In genomic region chr19:30326076-30326710, GRCh38 we compare ENCODE assay signal across 19 cellular contexts. TPM values are rescaled to one million over a fixed set of nuclear protein-coding genes. Genes with fewer than 3 reads are reported as not detected.
DNase-seq lines count a peak whose midpoint lies in the region; ATAC-seq and TF ChIP-seq lines count a peak whose summit lies in the region.
"Had no signal": no experiment of that assay in that cellular context is flagged by ENCODE, and none has a peak within 500 bp of the region (broad histone marks: within the 10 kb centered on the region; RNA-seq: fewer than 3 reads in every experiment).

No MANE protein-coding gene starts in this region.

- DNase-seq in Right ventricle myocardium inferior (ENCODE audit: missing footprints) (peak; percentile 70), right atrium auricular region (ENCODE audit: low spot score) (no peak), left ventricle myocardium inferior (peak; percentile 70), sciatic nerve (ENCODE audit: low spot score) (no peak), SW480 (ENCODE audit: low spot score) (no peak), germinal center (ENCODE audit: low spot score) (no peak)
- no peak for DNase-seq in activated effector memory CD4-positive, alpha-beta T cell treated with Interleukin-2 at 50 U/mL for 16 hours
- DNase-seq: 8988T, DMS 273 treated with DMSO at 0.1 percent for 48 hours, HCEC 1CT, KG1, NCI-H1105, NCI-H187, NCI-H2171, NCI-H82 had no signal

- no peak for TF ChIP-seq CTCF in right atrium auricular region (IDR thresholded peaks at IDR 0.05)
- TF ChIP-seq CTCF in left ventricle myocardium inferior (IDR thresholded peaks at IDR 0.05; ENCODE audit: borderline replicate concordance): no peak

- no peaks in the 10 kb centered on the region for H3K36me3 ChIP-seq in right atrium auricular region
- no peaks in the 10 kb centered on the region for H3K36me3 ChIP-seq in left ventricle myocardium inferior
- H3K36me3 ChIP-seq: BLaER1 treated with 17β-estradiol and CSF1 and Interleukin-3, amounts not matched to agents 10 nM and 100 nM had no signal

- ATAC-seq in Right ventricle myocardium inferior: peak; percentile 85
- peak; percentile 20 for ATAC-seq in sciatic nerve
- ATAC-seq in GM21381 (IDR thresholded peaks at IDR 0.05; ENCODE audit: unreplicated experiment): no peak

- intact Hi-C loops in Right ventricle myocardium inferior (cut with DNase I): loop anchor here (5.0 kb wide), 1 partner anchor 61 kb away; no protein-coding TSS in a partner anchor
- intact Hi-C loops in left ventricle myocardium inferior (cut with micrococcal nuclease): no loop called here
- intact Hi-C loops in sciatic nerve (cut with DNase I): no loop called here

- no peak overlapping the region for H3K27ac ChIP-seq in right atrium auricular region
- H3K27ac ChIP-seq in left ventricle myocardium inferior (replicated peaks): peak overlapping the region; percentile 64
- H3K27ac ChIP-seq: BLaER1 treated with 17β-estradiol and CSF1 and Interleukin-3, amounts not matched to agents 10 nM and 100 nM had no signal

- H3K9me3 ChIP-seq in right atrium auricular region (no peaks in the 10 kb centered on the region), left ventricle myocardium inferior (replicated peaks) (no peaks in the 10 kb centered on the region)
- H3K9me3 ChIP-seq: BLaER1 treated with 17β-estradiol and CSF1 and Interleukin-3, amounts not matched to agents 10 nM and 100 nM had no signal

- H3K27me3 ChIP-seq in right atrium auricular region: no peaks in the 10 kb centered on the region
- H3K27me3 ChIP-seq in left ventricle myocardium inferior (ENCODE audit: low read depth): no peaks in the 10 kb centered on the region
- H3K27me3 ChIP-seq: BLaER1 treated with 17β-estradiol and CSF1 and Interleukin-3, amounts not matched to agents 10 nM and 100 nM had no signal

- H3K4me1 ChIP-seq in right atrium auricular region (peaks cover 0 to 10% of the 10 kb centered on the region in 2 donors), left ventricle myocardium inferior (peaks cover 15% of the 10 kb centered on the region)
- H3K4me1 ChIP-seq: BLaER1 treated with 17β-estradiol and CSF1 and Interleukin-3, amounts not matched to agents 10 nM and 100 nM had no signal

- H3K4me3 ChIP-seq in right atrium auricular region (no peak overlapping the region), left ventricle myocardium inferior (peak overlapping the region; percentile 12)
- H3K4me3 ChIP-seq: BLaER1 treated with 17β-estradiol and CSF1 and Interleukin-3, amounts not matched to agents 10 nM and 100 nM had no signal

RNA-seq across cellular contexts. Expression of gene ZNF536, which starts 46.0 kb away (rescaled TPM):
- total RNA-seq in Right ventricle myocardium inferior: 2.2 TPM
- total RNA-seq in right atrium auricular region: 1 to 10 TPM; 1.9 to 2.7 TPM
- 4.0 TPM for total RNA-seq in left ventricle myocardium inferior
- 43.2 TPM for total RNA-seq in sciatic nerve
- total RNA-seq: MCF 10A, NCI-H460 had no signal

Comparison
In these comparisons a context has a peak if more than half of its experiments do, and no peak if none do; other contexts are left out.
1. DNase-seq: peak in Right ventricle myocardium inferior (single experiment) and left ventricle myocardium inferior (single experiment); none in right atrium auricular region (single experiment), sciatic nerve (single experiment), activated effector memory CD4-positive, alpha-beta T cell treated with Interleukin-2 at 50 U/mL for 16 hours (single experiment), SW480 (single experiment) and germinal center (single experiment).